ENCODE assay signal across 8 cellular contexts in genomic region chr15:43185161-43186002, GRCh38. TPM values are rescaled to one million over a fixed set of nuclear protein-coding genes. Genes with fewer than 3 reads are reported as not detected.
DNase-seq lines count a peak whose midpoint lies in the region; ATAC-seq, FAIRE-seq and TF ChIP-seq lines count a peak whose summit lies in the region.

CCNDBP1 (plus strand) TSS chr15:43185403; CDS start chr15:43185499, 96 bp downstream.

- ATAC-seq in GM18909 (IDR thresholded peaks at IDR 0.05; ENCODE audit: poor library complexity, unreplicated experiment): peak; percentile 94
- ATAC-seq in HG03159 (IDR thresholded peaks at IDR 0.05; ENCODE audit: unreplicated experiment): peak; percentile 92

- FAIRE-seq in kidney (lab: Jason Lieb, UNC): no peak

- H3K9ac ChIP-seq in kidney (ENCODE audit: low read length in 2 of 2): peak within 1 kb of the TSS; percentile 35 to 74

- DNase-seq in Ammon's horn (ENCODE audit: low spot score) (peak; percentile 92), NCI-H510A treated with DMSO at 0.1 percent for 48 hours (lab: John Stamatoyannopoulos, UW) (peak; percentile 70), cerebellum (ENCODE audit: low spot score) (peak; percentile 97), kidney (peak; percentile 99)
- peak; percentile 73 for DNase-seq in activated CD4-positive, alpha-beta T cell treated with anti-CD3 and anti-CD28 coated beads for 1 hour
- peak; percentile 82 to 91 for DNase-seq in stimulated activated CD4-positive, alpha-beta T cell treated with anti-CD3 and anti-CD28 coated beads, Interleukin-15, amount 100 ng/mL, for 48 hours (ENCODE audit: low read depth in 2 of 2)

- intact Hi-C loops in kidney (cut with DNase I): no loop called here

- H3K36me3 ChIP-seq in kidney (ENCODE audit: control insufficient read depth in 1 of 2, insufficient read depth in 2 of 2, low read length in 2 of 2): peaks cover 7 to 10% of the 10 kb centered on the region in 2 donors

- H3K4me1 ChIP-seq in kidney (ENCODE audit: control insufficient read depth in 1 of 2, insufficient read depth in 1 of 2, low read depth in 1 of 2, low read length in 2 of 2): peaks cover 0 to 3% of the 10 kb centered on the region in 2 donors

- peak; percentile 8 for TF ChIP-seq CTCF in kidney (IDR thresholded peaks at IDR 0.05; ENCODE audit: borderline replicate concordance, extremely low read depth, insufficient read depth)

- no peaks in the 10 kb centered on the region for H3K9me3 ChIP-seq in kidney (ENCODE audit: control insufficient read depth in 1 of 2, low read length in 2 of 2)

- peak within 1 kb of the TSS; percentile 81 to 84 for H3K27ac ChIP-seq in kidney (ENCODE audit: low read depth in 2 of 2, low read length in 2 of 2)

- H3K4me3 ChIP-seq in kidney (ENCODE audit: low read length in 2 of 2): peak within 1 kb of the TSS; percentile 85 to 90

RNA-seq across cellular contexts. Expression of gene CCNDBP1, which starts in this region (rescaled TPM):
- total RNA-seq in cerebellum (25.5 TPM), kidney (56.8 TPM)
- polyA plus RNA-seq in kidney (ENCODE audit: insufficient read depth, low read depth, low replicate concordance): 64.3 TPM

Comparison
In these comparisons a context has a peak if more than half of its experiments do, and no peak if none do; other contexts are left out.
1. Peak in every context shown above with its lines: DNase-seq, ATAC-seq, H3K4me3 ChIP-seq and H3K27ac ChIP-seq.